In the genomic region with DNA sequence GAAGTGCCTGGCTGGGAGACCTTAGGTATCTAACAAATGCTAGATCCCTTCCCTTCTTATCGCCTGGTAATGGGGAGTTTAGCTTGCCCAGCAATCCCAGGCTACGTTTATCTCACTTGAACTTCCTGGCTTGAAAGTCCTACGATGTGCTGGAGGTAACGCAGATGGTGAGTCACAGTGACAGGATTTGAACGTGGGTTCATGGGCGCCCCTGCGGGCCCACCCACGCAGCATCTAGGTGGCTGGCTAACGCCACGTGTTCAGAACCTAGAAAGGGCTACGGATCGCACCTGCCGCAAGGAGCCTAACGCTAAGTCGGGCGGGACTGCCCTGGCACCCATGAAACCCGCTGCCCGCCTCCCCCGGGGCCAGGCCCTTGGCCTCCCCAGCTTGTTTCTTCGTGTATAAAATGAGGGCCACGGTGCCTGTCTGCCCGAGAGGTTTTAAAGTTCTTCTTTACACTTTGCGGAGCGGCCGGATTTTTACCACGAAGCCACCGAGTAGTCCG, we compare ENCODE assay signal across 7 cellular contexts. TPM values are rescaled to one million over a fixed set of nuclear protein-coding genes. Genes with fewer than 3 reads are reported as not detected.
DNase-seq lines count a peak whose midpoint lies in the region; ATAC-seq and TF ChIP-seq lines count a peak whose summit lies in the region.

No MANE protein-coding gene starts in this region.

- H3K9me3 ChIP-seq in fibroblast of lung (ENCODE audit: control insufficient read depth, insufficient read depth, low read depth, low read length) (no peaks in the 10 kb centered on the region), neural progenitor cell (ENCODE audit: low read depth) (no peaks in the 10 kb centered on the region), suprapubic skin (no peaks in the 10 kb centered on the region)

- no peaks in the 10 kb centered on the region for H3K27me3 Mint-ChIP-seq in activated T-cell treated with anti-CD3 and anti-CD28 coated beads, Interleukin-2, amount 50 U/mL, for 24 hours
- H3K27me3 Mint-ChIP-seq in neural progenitor cell (ENCODE audit: insufficient read depth, low read depth) = peaks cover 7% of the 10 kb centered on the region

- H3K36me3 ChIP-seq in fibroblast of lung (ENCODE audit: control insufficient read depth, insufficient read depth, low read length) (no peaks in the 10 kb centered on the region), neural progenitor cell (no peaks in the 10 kb centered on the region), suprapubic skin (no peaks in the 10 kb centered on the region)

- H3K36me3 Mint-ChIP-seq in activated T-cell treated with anti-CD3 and anti-CD28 coated beads, Interleukin-2, amount 50 U/mL, for 24 hours (ENCODE audit: low read depth) = peaks cover 16% of the 10 kb centered on the region
- no peaks in the 10 kb centered on the region for H3K36me3 Mint-ChIP-seq in neural progenitor cell

- WGBS in suprapubic skin = 0% methylated on average over 9 of the region's 28 CpGs

- peaks cover 27% of the 10 kb centered on the region for H3K4me1 ChIP-seq in fibroblast of lung (ENCODE audit: control insufficient read depth, extremely low read depth, insufficient read depth, low read length)
- H3K4me1 ChIP-seq in neural progenitor cell = peaks cover 15% of the 10 kb centered on the region
- peaks cover 66% of the 10 kb centered on the region for H3K4me1 ChIP-seq in suprapubic skin

- peak in 1 of 2 donors; percentile 2 for TF ChIP-seq CTCF in fibroblast of lung (conservative IDR thresholded peaks at IDR 0.05 in 1 of 2, IDR thresholded peaks at IDR 0.05 in 1 of 2; ENCODE audit: low read depth in 1 of 2, low read length in 2 of 2)
- TF ChIP-seq CTCF in neural progenitor cell (IDR thresholded peaks at IDR 0.05) = no peak
- TF ChIP-seq CTCF in suprapubic skin (IDR thresholded peaks at IDR 0.05) = no peak

- peak; percentile 19 for ATAC-seq in HG02852 (IDR thresholded peaks at IDR 0.05; ENCODE audit: unreplicated experiment)

- no peaks in the 10 kb centered on the region for H3K9me3 Mint-ChIP-seq in activated T-cell treated with anti-CD3 and anti-CD28 coated beads, Interleukin-2, amount 50 U/mL, for 24 hours
- H3K9me3 Mint-ChIP-seq in neural progenitor cell = no peaks in the 10 kb centered on the region

- peaks cover 28% of the 10 kb centered on the region for H3F3A ChIP-seq in neural progenitor cell (ENCODE audit: low read depth)

- H3K27ac ChIP-seq in fibroblast of lung (ENCODE audit: insufficient read depth, low read length) (peak overlapping the region; percentile 99), neural progenitor cell (no peak overlapping the region), suprapubic skin (peak overlapping the region; percentile 96)

- H3K27me3 ChIP-seq in fibroblast of lung (ENCODE audit: control insufficient read depth, insufficient read depth, low read length) (no peaks in the 10 kb centered on the region), neural progenitor cell (peaks cover 85% of the 10 kb centered on the region), suprapubic skin (no peaks in the 10 kb centered on the region)

- peak overlapping the region; percentile 99 for H3K27ac Mint-ChIP-seq in activated T-cell treated with anti-CD3 and anti-CD28 coated beads, Interleukin-2, amount 50 U/mL, for 24 hours
- peak overlapping the region; percentile 32 for H3K27ac Mint-ChIP-seq in neural progenitor cell

- no peaks in the 10 kb centered on the region for H4K20me1 ChIP-seq in fibroblast of lung (ENCODE audit: control insufficient read depth, extremely low read depth, insufficient read depth, low read length)
- H4K20me1 ChIP-seq in neural progenitor cell (ENCODE audit: low read depth) = peaks cover 46% of the 10 kb centered on the region

- H3K4me3 Mint-ChIP-seq in activated T-cell treated with anti-CD3 and anti-CD28 coated beads, Interleukin-2, amount 50 U/mL, for 24 hours = peak overlapping the region; percentile 82
- peak overlapping the region; percentile 85 for H3K4me3 Mint-ChIP-seq in neural progenitor cell

- H3K79me2 ChIP-seq in fibroblast of lung (ENCODE audit: control insufficient read depth, insufficient read depth, low read length) = peaks cover 37% of the 10 kb centered on the region
- peaks cover 32% of the 10 kb centered on the region for H3K79me2 ChIP-seq in neural progenitor cell (ENCODE audit: low read depth)

- DNase-seq in NOMO-1 treated with dmso at 0.1 percent for 144 hours (lab: John Stamatoyannopoulos, UW; ENCODE audit: unreplicated experiment) (peak; percentile 70), fibroblast of lung (ENCODE audit: low read depth in 2 of 2) (peak; percentile 77 to 89), neural progenitor cell (ENCODE audit: low spot score) (no peak), suprapubic skin (ENCODE audit: low spot score in 2 of 2) (no peak)
- peak; percentile 90 for DNase-seq in activated T-cell treated with anti-CD3 and anti-CD28 coated beads, Interleukin-2, amount 50 U/mL, for 24 hours

- H3K4me2 ChIP-seq in fibroblast of lung (ENCODE audit: extremely low read depth, insufficient read depth, low read length) = peak overlapping the region; percentile 95
- peak overlapping the region; percentile 78 for H3K4me2 ChIP-seq in neural progenitor cell

- H3K4me3 ChIP-seq in fibroblast of lung (replicated peaks in 1 of 4; ENCODE audit: control extremely low read depth in 1 of 4, insufficient read depth in 1 of 4, low read depth in 3 of 4, low read length in 4 of 4) (peak overlapping the region; percentile 56 to 79 (median 65)), neural progenitor cell (peak overlapping the region; percentile 70), suprapubic skin (peak overlapping the region; percentile 90)

- H2AFZ ChIP-seq in fibroblast of lung (ENCODE audit: low read length) (no peak overlapping the region), neural progenitor cell (replicated peaks) (peak overlapping the region; percentile 2)

- H3K9ac ChIP-seq in fibroblast of lung (ENCODE audit: insufficient read depth, low read length) (peak overlapping the region; percentile 94), neural progenitor cell (no peak overlapping the region)

- peaks cover 80% of the 10 kb centered on the region for H3K4me1 Mint-ChIP-seq in activated T-cell treated with anti-CD3 and anti-CD28 coated beads, Interleukin-2, amount 50 U/mL, for 24 hours (ENCODE audit: low read depth)
- peaks cover 56% of the 10 kb centered on the region for H3K4me1 Mint-ChIP-seq in neural progenitor cell

- TF ChIP-seq POLR2A in GM18526 (IDR thresholded peaks at IDR 0.05; ENCODE audit: extremely low read depth, insufficient read length) (peak; percentile 67), suprapubic skin (IDR thresholded peaks at IDR 0.05) (peak in 1 of 2 donors; percentile 20)

- TF ChIP-seq EP300 in suprapubic skin (IDR thresholded peaks at IDR 0.05) = no peak

RNA-seq across cellular contexts. Expression of gene USP3, which starts 0.6 kb away (rescaled TPM):
- total RNA-seq in fibroblast of lung (48.5 and 55.5 TPM in 2 replicates), neural progenitor cell (ENCODE audit: low replicate concordance) (48.8 and 64.2 TPM in 2 replicates), suprapubic skin (100 to 1,000 TPM in 1 of 4 donors, 10 to 100 TPM in 3; 43.2 to 105 (median 48.0) TPM)
- polyA plus RNA-seq in fibroblast of lung = 19.9 and 21.3 TPM in 2 replicates
- 18.4 and 21.1 TPM in 2 replicates for polyA plus RNA-seq in fibroblast of lung (2012)
- 18.3 and 53.6 TPM in 2 replicates for polyA minus RNA-seq in fibroblast of lung (ENCODE audit: low replicate concordance)

Comparison
In these comparisons a context has a peak if more than half of its experiments do, and no peak if none do; other contexts are left out.
1. DNase-seq: peak in NOMO-1 treated with dmso at 0.1 percent for 144 hours (single experiment), activated T-cell treated with anti-CD3 and anti-CD28 coated beads, Interleukin-2, amount 50 U/mL, for 24 hours (single experiment) and fibroblast of lung (2 of 2); none in neural progenitor cell (single experiment) and suprapubic skin (0 of 2).
2. Peak in every context shown above with its lines, with median percentiles within 50 percentile points of each other: H3K4me3 ChIP-seq.